ENCODE assay signal across 8 cellular contexts in genomic region chr3:58471025-58471887, GRCh38. TPM values are rescaled to one million over a fixed set of nuclear protein-coding genes. Genes with fewer than 3 reads are reported as not detected.
DNase-seq lines count a peak whose midpoint lies in the region; ATAC-seq and TF ChIP-seq lines count a peak whose summit lies in the region.

No MANE protein-coding gene starts in this region.

- no peak for TF ChIP-seq EP300 in suprapubic skin (IDR thresholded peaks at IDR 0.05)

- intact Hi-C loops in breast epithelium (cut with DNase I; ENCODE audit: low total_unique reads): no loop called here

- H3K9me3 ChIP-seq in SK-N-MC (ENCODE audit: low read depth, low read length): no peaks in the 10 kb centered on the region
- no peaks in the 10 kb centered on the region for H3K9me3 ChIP-seq in breast epithelium
- H3K9me3 ChIP-seq in lung (ENCODE audit: control insufficient read depth in 2 of 2, insufficient read depth in 1 of 2, low read length in 1 of 2): no peaks in the 10 kb centered on the region
- no peaks in the 10 kb centered on the region for H3K9me3 ChIP-seq in suprapubic skin

- H3K27ac ChIP-seq in SK-N-MC: peak overlapping the region; percentile 70; the same call in 1 of the 2 replicates
- H3K27ac ChIP-seq in breast epithelium: peak overlapping the region; percentile 57 to 68
- peak overlapping the region in 1 of 2 donors; percentile 74 for H3K27ac ChIP-seq in lung (ENCODE audit: low read depth in 1 of 2, low read length in 1 of 2)
- H3K27ac ChIP-seq in suprapubic skin: peak overlapping the region; percentile 70

- DNase-seq in EL: peak; percentile 78
- DNase-seq in M059J (ENCODE audit: low read depth): peak; percentile 88
- DNase-seq in SK-N-MC (ENCODE audit: low read depth, low spot score): peak; percentile 67
- DNase-seq in breast epithelium (ENCODE audit: low spot score in 2 of 2): peak in 1 of 2 donors; percentile 37
- DNase-seq in lung (ENCODE audit: low spot score): peak; percentile 57
- no peak for DNase-seq in suprapubic skin (ENCODE audit: low spot score in 2 of 2)
- DNase-seq in SK-N-DZ (ENCODE audit: low spot score): no peak
- DNase-seq in endothelial cell (ENCODE audit: low spot score): no peak

- no peaks in the 10 kb centered on the region for H3K27me3 Mint-ChIP-seq in endothelial cell (ENCODE audit: unreplicated experiment)

- no peak for TF ChIP-seq POLR2A in breast epithelium (IDR thresholded peaks at IDR 0.05)
- no peak for TF ChIP-seq POLR2A in suprapubic skin (IDR thresholded peaks at IDR 0.05)

- H3K27me3 ChIP-seq in breast epithelium (no peaks in the 10 kb centered on the region), lung (ENCODE audit: control insufficient read depth, insufficient read depth) (no peaks in the 10 kb centered on the region), suprapubic skin (no peaks in the 10 kb centered on the region)

- H3K4me3 ChIP-seq in SK-N-MC (peak overlapping the region; percentile 30; the same call in 1 of the 2 replicates), breast epithelium (no peak overlapping the region), lung (no peak overlapping the region), suprapubic skin (no peak overlapping the region)

- ATAC-seq in lung (ENCODE audit: insufficient read depth, low FRiP score): peak; percentile 85

- no peaks in the 10 kb centered on the region for H3K36me3 ChIP-seq in SK-N-MC (ENCODE audit: insufficient read depth, low read length)
- H3K36me3 ChIP-seq in breast epithelium: no peaks in the 10 kb centered on the region
- no peaks in the 10 kb centered on the region for H3K36me3 ChIP-seq in lung (ENCODE audit: control insufficient read depth in 2 of 2, insufficient read depth in 2 of 2, low read length in 2 of 2)
- no peaks in the 10 kb centered on the region for H3K36me3 ChIP-seq in suprapubic skin

- no peak overlapping the region for H3K9ac ChIP-seq in SK-N-MC (ENCODE audit: insufficient read length)

- no peaks in the 10 kb centered on the region for H3K4me1 ChIP-seq in breast epithelium
- peaks cover 0 to 6% of the 10 kb centered on the region in 2 donors for H3K4me1 ChIP-seq in lung (ENCODE audit: control insufficient read depth in 2 of 2, insufficient read depth in 2 of 2, low read length in 2 of 2)
- peaks cover 19% of the 10 kb centered on the region for H3K4me1 ChIP-seq in suprapubic skin

- no peaks in the 10 kb centered on the region for H3K36me3 Mint-ChIP-seq in endothelial cell (ENCODE audit: low read depth, unreplicated experiment)

- WGBS in lung, 2 donors: 46 to 47% methylated on average over 10 of the region's 10 CpGs
- 55% methylated on average over 10 of the region's 10 CpGs for WGBS in suprapubic skin

- H3K4me3 Mint-ChIP-seq in endothelial cell (ENCODE audit: unreplicated experiment): no peak overlapping the region

- H3K4me1 Mint-ChIP-seq in endothelial cell (ENCODE audit: unreplicated experiment): peaks cover 15% of the 10 kb centered on the region

- no peak for TF ChIP-seq CTCF in breast epithelium (IDR thresholded peaks at IDR 0.05)
- TF ChIP-seq CTCF in lung (IDR thresholded peaks at IDR 0.05; ENCODE audit: control extremely low read depth, extremely low read depth): no peak
- no peak for TF ChIP-seq CTCF in suprapubic skin (IDR thresholded peaks at IDR 0.05)
- TF ChIP-seq CTCF in endothelial cell (IDR thresholded peaks at IDR 0.05; ENCODE audit: unreplicated experiment): no peak

- no peak overlapping the region for H3K27ac Mint-ChIP-seq in endothelial cell (ENCODE audit: unreplicated experiment)

- H3K9me3 Mint-ChIP-seq in endothelial cell (ENCODE audit: unreplicated experiment): no peaks in the 10 kb centered on the region

RNA-seq across cellular contexts. Expression of gene KCTD6, which starts 20.6 kb away (rescaled TPM):
- total RNA-seq in M059J (2014; rRNA removed; shearing (Covaris generic)): 5.7 and 11.6 TPM in 2 replicates
- total RNA-seq in breast epithelium: 10 to 100 TPM; 15.4 to 30.7 (median 16.3) TPM
- total RNA-seq in lung: 10 to 100 TPM in 1 of 2 donors, 1 to 10 TPM in 1; 7.2 to 18.0 TPM
- 1 to 10 TPM; 5.4 to 8.4 TPM for polyA plus RNA-seq in lung
- 10 to 100 TPM in 2 of 4 donors, 1 to 10 TPM in 2; 8.0 to 19.2 (median 12.7) TPM for total RNA-seq in suprapubic skin
- polyA plus RNA-seq in SK-N-DZ (2014; cell fraction: cytosol; rRNA removed): 18.0 and 21.8 TPM in 2 replicates
- polyA plus RNA-seq in SK-N-DZ (2014; cell fraction: nucleus; rRNA removed): 25.7 and 42.9 TPM in 2 replicates
- 11.9 TPM for total RNA-seq in endothelial cell (ENCODE audit: unreplicated experiment)

RNA-seq across cellular contexts. Expression of gene PDHB, which starts 37.6 kb away (rescaled TPM):
- 172 and 254 TPM in 2 replicates for total RNA-seq in M059J (2014; rRNA removed; shearing (Covaris generic))
- total RNA-seq in breast epithelium: 10 to 100 TPM; 56.0 to 68.2 (median 57.1) TPM
- 10 to 100 TPM; 50.8 to 63.5 TPM for total RNA-seq in lung
- 10 to 100 TPM; 62.6 to 67.6 TPM for polyA plus RNA-seq in lung
- 10 to 100 TPM; 49.9 to 89.8 (median 78.0) TPM for total RNA-seq in suprapubic skin
- polyA plus RNA-seq in SK-N-DZ (2014; cell fraction: cytosol; rRNA removed): 126 and 131 TPM in 2 replicates
- polyA plus RNA-seq in SK-N-DZ (2014; cell fraction: nucleus; rRNA removed): 58.6 and 84.8 TPM in 2 replicates
- total RNA-seq in endothelial cell (ENCODE audit: unreplicated experiment): 72.8 TPM

Comparison
In these comparisons a context has a peak if more than half of its experiments do, and no peak if none do; other contexts are left out.
1. DNase-seq: peak in EL (single experiment), M059J (single experiment), SK-N-MC (single experiment) and lung (single experiment); none in suprapubic skin (0 of 2), SK-N-DZ (single experiment) and endothelial cell (single experiment).